9 cellular contexts compared by ENCODE assay signal in the genomic region with DNA sequence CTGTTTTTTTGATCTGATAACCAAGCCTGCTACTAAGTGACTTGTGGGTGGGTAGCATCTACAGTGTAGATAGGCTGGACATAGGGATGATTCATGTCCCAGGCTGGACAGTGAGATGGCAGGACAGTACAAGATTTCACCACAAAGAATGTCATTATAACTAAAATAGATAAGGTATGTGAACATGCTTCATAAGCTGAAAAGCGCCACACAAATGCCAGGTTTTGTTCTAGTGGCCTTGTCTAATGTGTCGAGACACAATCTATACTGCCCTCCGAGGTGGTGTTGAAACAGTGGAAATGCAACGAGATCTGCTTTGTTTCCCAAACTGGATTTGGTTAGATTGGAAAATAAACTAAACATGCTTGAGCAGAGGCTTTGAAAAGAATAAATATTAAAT. TPM values are rescaled to one million over a fixed set of nuclear protein-coding genes. Genes with fewer than 3 reads are reported as not detected.
A peak's percentile ranks its signal among the peaks of the same experiment; 100 is the strongest.
DNase-seq lines count a peak whose midpoint lies in the region; ATAC-seq, FAIRE-seq and TF ChIP-seq lines count a peak whose summit lies in the region.
"Had no signal": no experiment of that assay in that cellular context is flagged by ENCODE, and none has a peak within 500 bp of the region (broad histone marks: within the 10 kb centered on the region; RNA-seq: fewer than 3 reads in every experiment).

No MANE protein-coding gene starts in this region.

- H3K4me2 ChIP-seq in GM23248 (ENCODE audit: unreplicated experiment) (peak overlapping the region; percentile 85), smooth muscle cell (peak overlapping the region; percentile 37)

- in situ Hi-C loops in GM23248 (cut with MboI): no loop called here

- H2AFZ ChIP-seq in GM23248 (no peak overlapping the region), smooth muscle cell (ENCODE audit: low read depth) (no peak overlapping the region)

- H3K4me3 ChIP-seq in GM23248 (peak overlapping the region; percentile 95), smooth muscle cell (no peak overlapping the region)
- H3K4me3 ChIP-seq: skin epidermis had no signal

- 31 to 35% methylated on average over 4 of the region's 4 CpGs for WGBS in GM23248 (ENCODE audit: low coverage in 1 of 2, low lambda C conversion rate in 2 of 2, missing lambda C conversion rate in 2 of 2), 2 experiments
- WGBS in smooth muscle cell (ENCODE audit: low lambda C conversion rate): 70% methylated on average over 4 of the region's 4 CpGs

- H3K79me2 ChIP-seq in GM23248 (ENCODE audit: insufficient read depth): peaks cover 87% of the 10 kb centered on the region
- peaks cover 80% of the 10 kb centered on the region for H3K79me2 ChIP-seq in smooth muscle cell (ENCODE audit: low read depth)

- H3K4me1 ChIP-seq in GM23248 (ENCODE audit: insufficient read depth) (peaks cover 56% of the 10 kb centered on the region), smooth muscle cell (ENCODE audit: low read depth) (no peaks in the 10 kb centered on the region)

- peak overlapping the region; percentile 25; the same call in 1 of the 2 replicates for H3K9ac ChIP-seq in GM23248
- H3K9ac ChIP-seq in smooth muscle cell (ENCODE audit: low read depth): no peak overlapping the region

- H3K36me3 ChIP-seq in GM23248 (ENCODE audit: low read depth) (peaks cover 13% of the 10 kb centered on the region), smooth muscle cell (ENCODE audit: low read depth) (peaks cover under 1% of the 10 kb centered on the region)

- ATAC-seq in HG02870 (IDR thresholded peaks at IDR 0.05; ENCODE audit: unreplicated experiment): no peak
- ATAC-seq: activated T-cell treated with anti-CD3 and anti-CD28 coated beads, Interleukin-2, amount 50 U/mL, for 4 hours had no signal

- H3F3A ChIP-seq in GM23248 (ENCODE audit: insufficient read depth): peaks cover 67% of the 10 kb centered on the region
- peaks cover 4% of the 10 kb centered on the region for H3F3A ChIP-seq in smooth muscle cell (ENCODE audit: low read depth)

- no peaks in the 10 kb centered on the region for H3K9me2 ChIP-seq in GM23248 (ENCODE audit: insufficient read depth)

- H3K9me3 ChIP-seq in GM23248 (ENCODE audit: low read depth) (no peaks in the 10 kb centered on the region), smooth muscle cell (replicated peaks; ENCODE audit: low read depth) (no peaks in the 10 kb centered on the region)

- H3K27ac ChIP-seq in GM23248 (peak overlapping the region; percentile 89), smooth muscle cell (ENCODE audit: low read depth) (peak overlapping the region; percentile 54)

- no peaks in the 10 kb centered on the region for H3K27me3 ChIP-seq in GM23248 (replicated peaks; ENCODE audit: insufficient read depth)
- H3K27me3 ChIP-seq in smooth muscle cell (ENCODE audit: low read depth): no peaks in the 10 kb centered on the region

- no peaks in the 10 kb centered on the region; the same call in 1 of the 2 replicates for H4K20me1 ChIP-seq in GM23248 (ENCODE audit: insufficient read depth)
- peaks cover 86% of the 10 kb centered on the region for H4K20me1 ChIP-seq in smooth muscle cell (ENCODE audit: low read depth)

- DNase-seq in GM23248: peak; percentile 73
- DNase-seq in RCC 7860 (ENCODE audit: low spot score): peak; percentile 55
- DNase-seq in fibroblast of gingiva (ENCODE audit: low read depth): peak; percentile 76
- DNase-seq in smooth muscle cell (lab: John Stamatoyannopoulos, UW; ENCODE audit: unreplicated experiment): no peak
- no peak for DNase-seq in frontal cortex (ENCODE audit: low spot score in 2 of 2)
- DNase-seq in NCI-H1694 treated with DMSO at 0.1 percent for 48 hours (lab: John Stamatoyannopoulos, UW): no peak
- DNase-seq: activated T-cell treated with anti-CD3 and anti-CD28 coated beads, Interleukin-2, amount 50 U/mL, for 4 hours had no signal

- FAIRE-seq in RCC 7860 (lab: Jason Lieb, UNC) (no peak), frontal cortex (lab: Jason Lieb, UNC) (no peak)

- TF ChIP-seq CTCF in smooth muscle cell (IDR thresholded peaks at IDR 0.05; ENCODE audit: borderline replicate concordance, insufficient read depth, poor library complexity, severe bottlenecking): peak; percentile 40

RNA-seq across cellular contexts. Expression of gene LGALS3, which starts 4.4 kb away (rescaled TPM):
- total RNA-seq in GM23248 (2014; rRNA removed; shearing (Covaris generic)): 297 and 363 TPM in 2 replicates
- polyA plus RNA-seq in GM23248 (2016; fragmentation: Nextera tagmentation; extraction: Ambion mirVana) (541 and 553 TPM in 2 replicates), smooth muscle cell (201 and 234 TPM in 2 replicates)
- total RNA-seq in smooth muscle cell (166 and 170 TPM in 2 replicates), frontal cortex (10.6 TPM)

RNA-seq across cellular contexts. Expression of gene DLGAP5, which starts 58.0 kb away (rescaled TPM):
- total RNA-seq in GM23248 (2014; rRNA removed; shearing (Covaris generic)): 11.0 and 13.5 TPM in 2 replicates
- polyA plus RNA-seq in GM23248 (2016; fragmentation: Nextera tagmentation; extraction: Ambion mirVana) (15.5 and 17.8 TPM in 2 replicates), smooth muscle cell (5.3 and 7.5 TPM in 2 replicates)
- total RNA-seq in smooth muscle cell (5.3 and 8.0 TPM in 2 replicates), frontal cortex (4.9 TPM)

Comparison
In these comparisons a context has a peak if more than half of its experiments do, and no peak if none do; other contexts are left out.
1. DNase-seq: peak in GM23248 (single experiment), RCC 7860 (single experiment) and fibroblast of gingiva (single experiment); none in smooth muscle cell (single experiment), frontal cortex (0 of 2) and NCI-H1694 treated with DMSO at 0.1 percent for 48 hours (single experiment).
2. RNA of gene LGALS3, which starts 4.4 kb away (total RNA-seq): 297 to 363 TPM in GM23248 and 166 to 170 TPM in smooth muscle cell; 10.6 TPM in frontal cortex (single experiment); every median in the first group is over 10 times any median in the second.